ENCODE assay signal across 11 cellular contexts in genomic region chr3:71498053-71498452, GRCh38.
DNase-seq lines count a peak whose midpoint lies in the region; ATAC-seq and TF ChIP-seq lines count a peak whose summit lies in the region.
"Had no signal": no experiment of that assay in that cellular context is flagged by ENCODE, and none has a peak within 500 bp of the region (broad histone marks: within the 10 kb centered on the region; RNA-seq: fewer than 3 reads in every experiment).

No MANE protein-coding gene starts in this region.

- intact Hi-C loops in CD8-positive, alpha-beta T cell (cut with DNase I, micrococcal nuclease) = loop anchor here in 1 of 2 experiments (5.0 kb wide), 2 partner anchors 84 to 186 kb away; partner anchors contain the start of gene FOXP1

- no peak for ATAC-seq in CD8-positive, alpha-beta T cell
- ATAC-seq in T-cell (replicated peaks in 1 of 4) = no peak
- no peak for ATAC-seq in HG03025 (IDR thresholded peaks at IDR 0.05; ENCODE audit: low FRiP score, unreplicated experiment)

- no CpG with 5 or more reads among the region's 4 CpGs for WGBS in iPS DF 6.9 (ENCODE audit: insufficient coverage, insufficient read length)
- 69% methylated on average over 4 of the region's 4 CpGs for WGBS in suprapubic skin

- no peaks in the 10 kb centered on the region for H3K27me3 ChIP-seq in CD8-positive, alpha-beta T cell (ENCODE audit: insufficient read depth, low read length)
- H3K27me3 ChIP-seq in iPS DF 6.9 (ENCODE audit: control insufficient read depth, insufficient read depth, low read length) (no peaks in the 10 kb centered on the region), osteoblast (ENCODE audit: insufficient read depth, low read length) (no peaks in the 10 kb centered on the region), suprapubic skin (no peaks in the 10 kb centered on the region)

- no peaks in the 10 kb centered on the region for H3K9me3 ChIP-seq in CD8-positive, alpha-beta T cell (ENCODE audit: low read length)
- H3K9me3 ChIP-seq in iPS DF 6.9 (ENCODE audit: control insufficient read depth, insufficient read depth, low read length) (no peaks in the 10 kb centered on the region), osteoblast (ENCODE audit: low read depth, low read length) (no peaks in the 10 kb centered on the region), suprapubic skin (no peaks in the 10 kb centered on the region)

- no peak for DNase-seq in CD8-positive, alpha-beta T cell
- DNase-seq in T-cell (no peak), iPS DF 6.9 (ENCODE audit: low read depth, low spot score) (no peak), osteoblast (ENCODE audit: insufficient read length, low spot score, missing footprints) (no peak), dedifferentiated amniotic fluid mesenchymal stem cell (ENCODE audit: extremely low spot score) (no peak), suprapubic skin (ENCODE audit: low spot score in 2 of 2) (no peak)
- DNase-seq in activated CD4-positive, CD25-positive, alpha-beta regulatory T cell treated with anti-CD3 and anti-CD28 coated beads, Interleukin-2, amount 50 U/mL, for 72 hours = no peak
- DNase-seq: NCI-H446 treated with DMSO at 0.1 percent for 48 hours had no signal

- no peaks in the 10 kb centered on the region for H3K27me3 Mint-ChIP-seq in CD8-positive, alpha-beta T cell (ENCODE audit: low read depth)
- no peaks in the 10 kb centered on the region for H3K27me3 Mint-ChIP-seq in T-cell

- no peak overlapping the region for H3K4me3 Mint-ChIP-seq in CD8-positive, alpha-beta T cell
- H3K4me3 Mint-ChIP-seq in T-cell = peak overlapping the region in 1 of 3 donors; percentile 69
- H3K4me3 Mint-ChIP-seq: CD14-positive monocyte had no signal

- H3K36me3 ChIP-seq in CD8-positive, alpha-beta T cell (ENCODE audit: insufficient read depth, low read length) = no peaks in the 10 kb centered on the region
- H3K36me3 ChIP-seq in iPS DF 6.9 (ENCODE audit: control insufficient read depth, insufficient read depth, low read length) (no peaks in the 10 kb centered on the region), osteoblast (ENCODE audit: insufficient read depth, low read length) (peaks cover 6% of the 10 kb centered on the region), suprapubic skin (no peaks in the 10 kb centered on the region)

- no peaks in the 10 kb centered on the region for H4K20me1 ChIP-seq in osteoblast (ENCODE audit: insufficient read depth, low read length)

- H3K4me1 ChIP-seq in CD8-positive, alpha-beta T cell (ENCODE audit: insufficient read depth, low read length) = peaks cover 63% of the 10 kb centered on the region
- H3K4me1 ChIP-seq in iPS DF 6.9 (ENCODE audit: control insufficient read depth, insufficient read depth, low read length) = peaks cover 9% of the 10 kb centered on the region; the same call in 1 of the 2 replicates
- peaks cover 45% of the 10 kb centered on the region for H3K4me1 ChIP-seq in osteoblast (ENCODE audit: insufficient read depth, low read length)
- peaks cover 34% of the 10 kb centered on the region for H3K4me1 ChIP-seq in suprapubic skin

- H3K4me2 ChIP-seq in osteoblast (ENCODE audit: insufficient read depth, low read length) = peak overlapping the region; percentile 15

- no peak for TF ChIP-seq EP300 in suprapubic skin (IDR thresholded peaks at IDR 0.05)

- POLR2A ChIA-PET in CD8-positive, alpha-beta T cell (lab: Charles Lee) = interaction anchor here (0.6 to 2.4 kb wide), 8 partner anchors 9 to 183 kb away, joined by 3 to 9 read pairs (median 3); no protein-coding TSS in a partner anchor
- POLR2A ChIA-PET in T-cell (lab: Charles Lee) = interaction anchor here in 1 of 2 donors (0.6 to 0.7 kb wide), 2 partner anchors 44 to 162 kb away, joined by 3 to 10 read pairs; no protein-coding TSS in a partner anchor

- peaks cover 78% of the 10 kb centered on the region for H3K79me2 ChIP-seq in osteoblast (ENCODE audit: insufficient read depth, low read length)

- TF ChIP-seq POLR2A in suprapubic skin (IDR thresholded peaks at IDR 0.05) = no peak

- H3K9me3 Mint-ChIP-seq in CD8-positive, alpha-beta T cell = peaks cover 5% of the 10 kb centered on the region
- peaks cover 0 to 5% (median 4%) of the 10 kb centered on the region in 3 donors for H3K9me3 Mint-ChIP-seq in T-cell

- TF ChIP-seq CTCF in CD8-positive, alpha-beta T cell (IDR thresholded peaks at IDR 0.05) = no peak
- TF ChIP-seq CTCF in osteoblast (IDR thresholded peaks at IDR 0.05; ENCODE audit: extremely low read depth, low read depth, low read length) (no peak), suprapubic skin (IDR thresholded peaks at IDR 0.05) (no peak)

- H3K4me3 ChIP-seq in CD8-positive, alpha-beta T cell (ENCODE audit: low read depth, low read length) = no peak overlapping the region
- H3K4me3 ChIP-seq in iPS DF 6.9 (ENCODE audit: low read length) = no peak overlapping the region
- H3K4me3 ChIP-seq in osteoblast (ENCODE audit: insufficient read depth, low read length) = no peak overlapping the region
- H3K4me3 ChIP-seq in suprapubic skin = no peak overlapping the region

- H3K27ac Mint-ChIP-seq in CD8-positive, alpha-beta T cell = peak overlapping the region; percentile 94
- peak overlapping the region; percentile 81 to 98 for H3K27ac Mint-ChIP-seq in T-cell

- peaks cover 83% of the 10 kb centered on the region for H3K4me1 Mint-ChIP-seq in CD8-positive, alpha-beta T cell (ENCODE audit: low read depth)
- peaks cover 77 to 88% (median 86%) of the 10 kb centered on the region in 3 donors for H3K4me1 Mint-ChIP-seq in T-cell

- CTCF ChIA-PET in CD8-positive, alpha-beta T cell (lab: Charles Lee) = interaction anchor here (0.6 to 5.5 kb wide), 4 partner anchors 12 to 476 kb away, joined by 3 to 40 read pairs (median 3); no protein-coding TSS in a partner anchor
- CTCF ChIA-PET in T-cell (lab: Charles Lee) = interaction anchor here (1.2 to 1.5 kb wide), 3 partner anchors 42 to 101 kb away, joined by 3 to 5 read pairs (median 4); no protein-coding TSS in a partner anchor

- H3K27ac ChIP-seq in CD8-positive, alpha-beta T cell (ENCODE audit: low read depth, low read length) = no peak overlapping the region
- peak overlapping the region; percentile 61 for H3K27ac ChIP-seq in iPS DF 6.9 (ENCODE audit: low read length)
- H3K27ac ChIP-seq in osteoblast (ENCODE audit: low read depth, low read length) = peak overlapping the region; percentile 95
- no peak overlapping the region for H3K27ac ChIP-seq in suprapubic skin
- H3K27ac ChIP-seq: epithelial cell of prostate had no signal

- peaks cover 13% of the 10 kb centered on the region for H3K36me3 Mint-ChIP-seq in CD8-positive, alpha-beta T cell
- peaks cover 12% of the 10 kb centered on the region for H3K36me3 Mint-ChIP-seq in T-cell

- H2AFZ ChIP-seq in osteoblast (ENCODE audit: low read length) = no peak overlapping the region

Comparison
In these comparisons a context has a peak if more than half of its experiments do, and no peak if none do; other contexts are left out.
1. H3K27ac ChIP-seq: peak in iPS DF 6.9 (single experiment) and osteoblast (single experiment); none in CD8-positive, alpha-beta T cell (single experiment) and suprapubic skin (single experiment).